ENCODE assay signal across 19 cellular contexts in the genomic region with DNA sequence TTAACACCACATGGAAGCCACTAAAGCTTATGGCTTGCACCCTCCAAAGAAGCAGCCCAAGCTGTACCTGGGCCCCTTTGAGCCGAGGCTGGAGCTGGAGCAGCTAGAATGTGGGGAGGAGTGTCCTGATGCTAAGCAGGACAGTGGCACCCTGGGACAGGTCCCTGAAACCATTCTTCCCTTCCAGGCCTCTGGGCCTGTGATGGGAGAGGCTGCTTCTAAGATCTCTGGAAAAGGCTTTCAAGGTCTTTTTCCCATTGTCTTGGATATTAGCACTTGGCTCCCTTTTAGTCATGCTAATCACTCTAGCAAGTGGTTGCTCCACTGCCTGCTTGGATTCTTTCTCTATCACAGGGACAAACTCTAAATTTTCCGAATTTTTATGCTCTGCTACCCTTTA.
"Had no signal": no experiment of that assay in that cellular context is flagged by ENCODE, and none has a peak within 500 bp of the region (broad histone marks: within the 10 kb centered on the region; RNA-seq: fewer than 3 reads in every experiment).

No MANE protein-coding gene starts in this region.

- H3K36me3 ChIP-seq: adrenal gland, cardiac muscle cell, left lung, suprapubic skin had no signal

- H3K27me3 ChIP-seq: adrenal gland, cardiac muscle cell, left lung, suprapubic skin had no signal

- H3K27ac ChIP-seq: adrenal gland, cardiac muscle cell, suprapubic skin had no signal

- H3K27ac Mint-ChIP-seq: type B pancreatic cell had no signal

- H3K27me3 Mint-ChIP-seq: natural killer cell treated with Interleukin-12 subunit alpha and Interleukin-12 subunit beta and Interleukin-15 and Interleukin-18, amount 100 ng/mL, for 72 hours; type B pancreatic cell had no signal

- H3K4me3 ChIP-seq: adrenal gland, cardiac muscle cell, left lung, mucosa of descending colon, suprapubic skin had no signal

- DNase-seq: activated CD4-positive, alpha-beta T cell treated with anti-CD3 and anti-CD28 coated beads for 1 hour; activated CD4-positive, alpha-beta T cell treated with anti-CD3 and anti-CD28 coated beads, Interleukin-2, amount 50 U/mL, for 48 hours; activated naive CD4-positive, alpha-beta T cell treated with Interleukin-2 at 50 U/mL for 16 hours; adrenal gland; head of caudate nucleus; kidney; left lung; mammary epithelial cell; mucosa of descending colon; nucleus accumbens; stimulated activated CD4-positive, alpha-beta T cell treated with anti-CD3 and anti-CD28 coated beads, Interleukin-4, amount 100 ng/mL, for 4 hours; stimulated activated CD8-positive, alpha-beta memory T cell treated with anti-CD3 and anti-CD28 coated beads, Interleukin-4, amount 100 ng/mL, for 48 hours; stimulated activated naive CD4-positive, alpha-beta T cell treated with Interleukin-2 at 50 U/mL for 16 hours; SW 1271; T-helper 9 cell had no signal

- H3K4me3 Mint-ChIP-seq: type B pancreatic cell had no signal

- H3K4me1 ChIP-seq: adrenal gland, suprapubic skin had no signal

- ATAC-seq: left lung, mucosa of descending colon had no signal

- H3K9me3 ChIP-seq: adrenal gland, mucosa of descending colon, suprapubic skin had no signal
